ENCODE assay signal across 10 cellular contexts in the genomic region with DNA sequence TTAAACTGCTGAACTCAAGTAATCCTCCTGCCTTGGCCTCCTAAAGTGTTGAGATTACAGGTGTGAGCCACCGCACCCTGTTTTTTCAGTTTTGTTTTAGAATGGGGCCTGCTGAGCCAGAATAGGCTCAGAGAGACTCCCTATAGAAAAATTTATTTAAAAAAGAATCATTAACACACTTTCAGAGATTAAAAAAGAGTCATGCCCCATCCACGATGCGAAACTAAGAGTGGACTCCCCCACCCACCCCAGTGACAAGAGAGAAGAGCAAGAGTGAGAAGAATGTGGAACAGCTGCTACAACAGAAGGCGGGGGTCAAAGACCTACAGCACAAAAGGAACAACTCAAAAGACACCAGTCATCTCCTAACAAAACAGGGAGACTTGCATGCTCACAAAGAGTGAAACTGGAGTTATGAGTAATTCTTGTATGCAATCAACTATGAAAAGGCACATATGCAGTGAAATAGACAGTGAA. TPM values are rescaled to one million over a fixed set of nuclear protein-coding genes. Genes with fewer than 3 reads are reported as not detected.
DNase-seq lines count a peak whose midpoint lies in the region; ATAC-seq, FAIRE-seq and TF ChIP-seq lines count a peak whose summit lies in the region.
"Had no signal": no experiment of that assay in that cellular context is flagged by ENCODE, and none has a peak within 500 bp of the region (broad histone marks: within the 10 kb centered on the region; RNA-seq: fewer than 3 reads in every experiment).

No MANE protein-coding gene starts in this region.

- no peaks in the 10 kb centered on the region for H3K4me1 Mint-ChIP-seq in CD14-positive monocyte
- H3K4me1 Mint-ChIP-seq: immature natural killer cell had no signal

- H3K36me3 Mint-ChIP-seq in CD14-positive monocyte: no peaks in the 10 kb centered on the region

- TF ChIP-seq POLR2A in H54 (IDR thresholded peaks at IDR 0.05; ENCODE audit: low read depth, low read length): no peak

- no peak overlapping the region for H3K4me3 Mint-ChIP-seq in CD14-positive monocyte
- H3K4me3 Mint-ChIP-seq: immature natural killer cell had no signal

- H3K9me3 Mint-ChIP-seq in CD14-positive monocyte: no peaks in the 10 kb centered on the region
- H3K9me3 Mint-ChIP-seq: immature natural killer cell had no signal

- FAIRE-seq in H54 (lab: Jason Lieb, UNC): no peak

- peaks cover 0 to 2% (median 2%) of the 10 kb centered on the region in 3 donors for H3K27me3 Mint-ChIP-seq in CD14-positive monocyte (ENCODE audit: low read depth in 3 of 3)

- no peak for TF ChIP-seq CTCF in CD14-positive monocyte (IDR thresholded peaks at IDR 0.05)

- no peak overlapping the region for H3K27ac Mint-ChIP-seq in CD14-positive monocyte
- H3K27ac Mint-ChIP-seq: immature natural killer cell had no signal

- DNase-seq in activated CD4-positive, alpha-beta T cell treated with anti-CD3 and anti-CD28 coated beads, Interleukin-2, amount 50 U/mL, for 48 hours: peak; percentile 36 to 47
- no peak for DNase-seq in activated CD4-positive, alpha-beta T cell treated with anti-CD3 and anti-CD28 coated beads, Interleukin-2, amount 50 U/mL, for 4 hours
- DNase-seq in stimulated activated CD4-positive, alpha-beta T cell treated with anti-CD3 and anti-CD28 coated beads, Interleukin-1b, Interleukin-23, amount 100 ng/mL, for 48 hours: peak; percentile 60
- DNase-seq in H54 (ENCODE audit: insufficient read length, low spot score) (no peak), sciatic nerve (ENCODE audit: low spot score) (no peak), CD14-positive monocyte (ENCODE audit: low spot score) (no peak)
- DNase-seq: cortex of kidney, immature natural killer cell had no signal

- ATAC-seq in GM21717 (IDR thresholded peaks at IDR 0.05; ENCODE audit: unreplicated experiment) (peak; percentile 97), HG03460 (IDR thresholded peaks at IDR 0.05; ENCODE audit: unreplicated experiment) (peak; percentile 96), sciatic nerve (no peak)

- intact Hi-C loops in sciatic nerve (cut with DNase I): no loop called here
- intact Hi-C loops in CD14-positive monocyte (cut with micrococcal nuclease): no loop called here

RNA-seq across cellular contexts. Expression of a gene that starts 47.2 kb away (rescaled TPM):
- total RNA-seq in sciatic nerve: 35.6 TPM
- not detected for polyA plus RNA-seq in CD14-positive monocyte

Comparison
In these comparisons a context has a peak if more than half of its experiments do, and no peak if none do; other contexts are left out.
1. DNase-seq: peak in activated CD4-positive, alpha-beta T cell treated with anti-CD3 and anti-CD28 coated beads, Interleukin-2, amount 50 U/mL, for 48 hours (2 of 2) and stimulated activated CD4-positive, alpha-beta T cell treated with anti-CD3 and anti-CD28 coated beads, Interleukin-1b, Interleukin-23, amount 100 ng/mL, for 48 hours (single experiment); none in activated CD4-positive, alpha-beta T cell treated with anti-CD3 and anti-CD28 coated beads, Interleukin-2, amount 50 U/mL, for 4 hours (0 of 2), H54 (single experiment), sciatic nerve (single experiment) and CD14-positive monocyte (single experiment).